ENCODE assay signal across 1 cellular context in genomic region chr1:53093451-53093754, GRCh38.
TF ChIP-seq lines count a peak whose summit lies in the region.

No MANE protein-coding gene starts in this region.

TF ChIP-seq in HepG2, 621 proteins besides CTCF, POLR2A, EP300 and RAD21:
- TF ChIP-seq CBX2 (IDR thresholded peaks at IDR 0.05; ENCODE audit: low read depth, low read length) (no peak), CBX2 (CRISPR knock-in tag; IDR thresholded peaks at IDR 0.05; ENCODE audit: low read depth) (0 out of 2 replicates have a peak, but pooled peaks have one; percentile 13), SIX4 (CRISPR knock-in tag; IDR thresholded peaks at IDR 0.05) (no peak), THYN1 (CRISPR knock-in tag; IDR thresholded peaks at IDR 0.05; ENCODE audit: borderline replicate concordance, low read depth) (no peak), SCMH1 (CRISPR knock-in tag; IDR thresholded peaks at IDR 0.05; ENCODE audit: borderline replicate concordance) (no peak), ZNF432 (CRISPR knock-in tag; IDR thresholded peaks at IDR 0.05; ENCODE audit: borderline replicate concordance) (no peak), ZNF468 (CRISPR knock-in tag; IDR thresholded peaks at IDR 0.05) (no peak), ZNF687 (CRISPR knock-in tag; IDR thresholded peaks at IDR 0.05) (peak; percentile 11; the same call in 1 of the 2 replicates), ZFP90 (CRISPR knock-in tag; IDR thresholded peaks at IDR 0.05; ENCODE audit: borderline replicate concordance) (no peak), ZNF768 (CRISPR knock-in tag; IDR thresholded peaks at IDR 0.05) (peak; percentile 56; the same call in 1 of the 2 replicates), ZNF17 (CRISPR knock-in tag; IDR thresholded peaks at IDR 0.05) (no peak), ZBTB49 (CRISPR knock-in tag; IDR thresholded peaks at IDR 0.05; ENCODE audit: borderline replicate concordance) (no peak), PRDM10 (CRISPR knock-in tag; IDR thresholded peaks at IDR 0.05; ENCODE audit: low read depth) (no peak), FOXO4 (CRISPR knock-in tag; conservative IDR thresholded peaks at IDR 0.05) (no peak), ZNF644 (CRISPR knock-in tag; IDR thresholded peaks at IDR 0.05; ENCODE audit: low read depth) (no peak), HNRNPLL (IDR thresholded peaks at IDR 0.05; ENCODE audit: low read depth, low read length, poor library complexity, severe bottlenecking) (no peak)
